8 cellular contexts compared by ENCODE assay signal in genomic region chr7:27739301-27739913, GRCh38. TPM values are rescaled to one million over a fixed set of nuclear protein-coding genes. Genes with fewer than 3 reads are reported as not detected.
DNase-seq lines count a peak whose midpoint lies in the region; ATAC-seq and TF ChIP-seq lines count a peak whose summit lies in the region.

No MANE protein-coding gene starts in this region.

- no peak overlapping the region for H3K27ac ChIP-seq in H9 (ENCODE audit: insufficient read length, low read depth, low read length)
- peak overlapping the region; percentile 91 to 99 (median 98) for H3K27ac ChIP-seq in adrenal gland

- H3K9me3 ChIP-seq in H9 (ENCODE audit: control insufficient read depth, low read depth, low read length) (no peaks in the 10 kb centered on the region), Loucy (ENCODE audit: insufficient read depth, low read depth, low read length) (no peaks in the 10 kb centered on the region), adrenal gland (replicated peaks in 1 of 3) (no peaks in the 10 kb centered on the region), iPS-18c (ENCODE audit: control insufficient read depth, insufficient read depth, low read length) (no peaks in the 10 kb centered on the region)

- H3K4me2 ChIP-seq in H9 (ENCODE audit: insufficient read depth, insufficient read length, low read length) (peak overlapping the region; percentile 88), Loucy (ENCODE audit: low read depth, low read length, poor library complexity, severe bottlenecking) (peak overlapping the region; percentile 80)

- H2BK120ac ChIP-seq in H9 (ENCODE audit: low read depth, low read length, poor library complexity, severe bottlenecking), result no peak overlapping the region

- H3K9ac ChIP-seq in H9 (ENCODE audit: extremely low read depth, insufficient read length, low read length) (peak overlapping the region; percentile 68), Loucy (ENCODE audit: low read depth, low read length, poor library complexity, severe bottlenecking) (peak overlapping the region; percentile 94)

- no peak overlapping the region for H2AK5ac ChIP-seq in H9 (ENCODE audit: insufficient read length, low read length)

- H2BK12ac ChIP-seq in H9 (ENCODE audit: insufficient read length, low read depth, low read length), result no peak overlapping the region

- H3K9me3 Mint-ChIP-seq in H9, result no peaks in the 10 kb centered on the region
- no peaks in the 10 kb centered on the region for H3K9me3 Mint-ChIP-seq in stimulated activated naive CD8-positive, alpha-beta T cell treated with anti-CD3 and anti-CD28 coated beads, Interleukin-15, amount 100 ng/mL, for 72 hours

- 0 out of 2 replicates have a peak, but pooled peaks cover 3% of the 10 kb centered on the region for H3F3A ChIP-seq in Loucy (ENCODE audit: low read depth)

- no peak overlapping the region for H3K4ac ChIP-seq in H9 (ENCODE audit: low read depth, low read length)

- peaks cover 25 to 28% of the 10 kb centered on the region in 2 experiments for H3K4me1 Mint-ChIP-seq in H9
- H3K4me1 Mint-ChIP-seq in stimulated activated naive CD8-positive, alpha-beta T cell treated with anti-CD3 and anti-CD28 coated beads, Interleukin-15, amount 100 ng/mL, for 72 hours, result peaks cover 41% of the 10 kb centered on the region

- H3K27me3 Mint-ChIP-seq in H9 (ENCODE audit: low read depth), result peaks cover 4% of the 10 kb centered on the region; the same call in 1 of the 2 replicates
- H3K27me3 Mint-ChIP-seq in stimulated activated naive CD8-positive, alpha-beta T cell treated with anti-CD3 and anti-CD28 coated beads, Interleukin-15, amount 100 ng/mL, for 72 hours, result no peaks in the 10 kb centered on the region

- H3K14ac ChIP-seq in H9 (ENCODE audit: insufficient read depth, low read length), result peak overlapping the region; percentile 36; the same call in 1 of the 2 replicates

- H2BK5ac ChIP-seq in H9 (ENCODE audit: insufficient read length, low read length), result no peak overlapping the region

- H3K36me3 ChIP-seq in Loucy (ENCODE audit: insufficient read depth, low read length), result no peaks in the 10 kb centered on the region
- no peaks in the 10 kb centered on the region for H3K36me3 ChIP-seq in adrenal gland (replicated peaks in 1 of 2)

- peaks cover 0 to 2% (median 0%) of the 10 kb centered on the region in 3 experiments; a peak in 1 of 7 replicates for H3K36me3 Mint-ChIP-seq in H9 (ENCODE audit: insufficient read depth in 1 of 3, low read depth in 3 of 3)

- DNase-seq in activated CD4-positive, alpha-beta T cell treated with anti-CD3 and anti-CD28 coated beads for 48 hours, result peak; percentile 7
- no peak for DNase-seq in activated CD4-positive, alpha-beta T cell treated with anti-CD3 and anti-CD28 coated beads, Interleukin-2, amount 50 U/mL, for 4 hours
- DNase-seq in H9 (no peak), adrenal gland (no peak), DMS114 treated with DMSO at 0.1 percent for 48 hours (lab: John Stamatoyannopoulos, UW; ENCODE audit: unreplicated experiment) (no peak)
- no peak for DNase-seq in stimulated activated naive CD8-positive, alpha-beta T cell treated with anti-CD3 and anti-CD28 coated beads, Interleukin-15, amount 100 ng/mL, for 72 hours

- peak overlapping the region; percentile 58 for H3K18ac ChIP-seq in H9 (ENCODE audit: insufficient read length, low read depth, low read length)

- TF ChIP-seq CTCF in H9 (conservative IDR thresholded peaks at IDR 0.05) (no peak), Loucy (conservative IDR thresholded peaks at IDR 0.05; ENCODE audit: low read length) (no peak), adrenal gland (IDR thresholded peaks at IDR 0.05) (no peak)

- H3K4me1 ChIP-seq in H9 (ENCODE audit: insufficient read depth, low read length) (no peaks in the 10 kb centered on the region), Loucy (ENCODE audit: insufficient read depth, low read length, poor library complexity, severe bottlenecking) (peaks cover 24% of the 10 kb centered on the region), adrenal gland (replicated peaks in 1 of 2) (peaks cover 13 to 32% of the 10 kb centered on the region in 2 donors)

- H2AFZ ChIP-seq in H9 (ENCODE audit: low read length) (no peak overlapping the region), Loucy (ENCODE audit: low read length) (peak overlapping the region; percentile 82)

- H2BK20ac ChIP-seq in H9 (ENCODE audit: low read depth, low read length, poor library complexity, severe bottlenecking), result no peak overlapping the region

- H2BK15ac ChIP-seq in H9 (ENCODE audit: low read depth, low read length), result no peak overlapping the region

- peaks cover 2% of the 10 kb centered on the region for H3K23me2 ChIP-seq in H9 (ENCODE audit: insufficient read length, low read depth, low read length, poor library complexity, severe bottlenecking)

- TF ChIP-seq POLR2A in adrenal gland (IDR thresholded peaks at IDR 0.05), result no peak

- H3T11ph ChIP-seq in H9 (ENCODE audit: low read length), result no peak overlapping the region

- H3K27me3 ChIP-seq in H9 (ENCODE audit: insufficient read depth, low read length) (no peaks in the 10 kb centered on the region), Loucy (ENCODE audit: insufficient read depth, low read length, poor library complexity, severe bottlenecking) (peaks cover 4% of the 10 kb centered on the region), adrenal gland (no peaks in the 10 kb centered on the region)

- H3K9me2 ChIP-seq in Loucy (replicated peaks; ENCODE audit: low read depth, low read length), result no peaks in the 10 kb centered on the region

- no peak overlapping the region for H4K5ac ChIP-seq in H9 (ENCODE audit: insufficient read length, low read depth, low read length)

- no peak overlapping the region for H3K23ac ChIP-seq in H9 (ENCODE audit: insufficient read length, low read depth, low read length)

- intact Hi-C loops in adrenal gland (cut with DNase I), result no loop called here

- peak overlapping the region; percentile 64 to 98 (median 94) for H3K27ac Mint-ChIP-seq in H9
- H3K27ac Mint-ChIP-seq in stimulated activated naive CD8-positive, alpha-beta T cell treated with anti-CD3 and anti-CD28 coated beads, Interleukin-15, amount 100 ng/mL, for 72 hours, result peak overlapping the region; percentile 99

- H4K91ac ChIP-seq in H9 (ENCODE audit: insufficient read length, low read depth, low read length), result no peak overlapping the region

- H3K4me3 ChIP-seq in Loucy (ENCODE audit: low read length, poor library complexity, severe bottlenecking), result peak overlapping the region; percentile 87
- H3K4me3 ChIP-seq in adrenal gland, result peak overlapping the region; percentile 69 to 88 (median 76)
- H3K4me3 ChIP-seq in iPS-18c (ENCODE audit: insufficient read depth, low read depth, low read length), result peak overlapping the region; percentile 100

- ATAC-seq in stimulated activated naive CD8-positive, alpha-beta T cell treated with anti-CD3 and anti-CD28 coated beads, Interleukin-15, amount 100 ng/mL, for 72 hours, result peak; percentile 27

- no CpG with 5 or more reads among the region's 17 CpGs for WGBS in H9 (ENCODE audit: extremely low coverage, insufficient read length, low lambda C conversion rate)
- 1 to 4% (median 3%) methylated on average over 17 of the region's 17 CpGs for WGBS in adrenal gland, 4 donors

- no peaks in the 10 kb centered on the region for H3K79me2 ChIP-seq in H9 (ENCODE audit: insufficient read depth, low read length)
- peaks cover 37% of the 10 kb centered on the region for H3K79me2 ChIP-seq in Loucy (ENCODE audit: insufficient read depth, low read length)

- H3K4me3 Mint-ChIP-seq in H9, result peak overlapping the region; percentile 94 to 97
- H3K4me3 Mint-ChIP-seq in stimulated activated naive CD8-positive, alpha-beta T cell treated with anti-CD3 and anti-CD28 coated beads, Interleukin-15, amount 100 ng/mL, for 72 hours, result peak overlapping the region; percentile 91 to 95

- H3K56ac ChIP-seq in H9 (ENCODE audit: insufficient read length, low read depth, low read length), result no peak overlapping the region

- no peaks in the 10 kb centered on the region for H4K20me1 ChIP-seq in H9 (ENCODE audit: control insufficient read depth, insufficient read depth, insufficient read length)
- peaks cover 20% of the 10 kb centered on the region for H4K20me1 ChIP-seq in Loucy (ENCODE audit: insufficient read depth, low read length, poor library complexity, severe bottlenecking)

- no peak overlapping the region for H4K8ac ChIP-seq in H9 (replicated peaks; ENCODE audit: insufficient read length, low read depth, low read length)

- no peaks in the 10 kb centered on the region for H3K79me1 ChIP-seq in H9 (ENCODE audit: insufficient read depth, low read depth, low read length, poor library complexity, severe bottlenecking)

RNA-seq across cellular contexts. Expression of gene TAX1BP1, which starts 0.6 kb away (rescaled TPM):
- 58.0 and 58.3 TPM in 2 replicates for total RNA-seq in H9 (2021)
- total RNA-seq in adrenal gland, result 100 to 1,000 TPM; 132 to 222 (median 173) TPM
- polyA plus RNA-seq in adrenal gland, result 100 to 1,000 TPM in 1 of 3 donors, 10 to 100 TPM in 2; 66.5 to 274 (median 84.6) TPM
